In the genomic region with DNA sequence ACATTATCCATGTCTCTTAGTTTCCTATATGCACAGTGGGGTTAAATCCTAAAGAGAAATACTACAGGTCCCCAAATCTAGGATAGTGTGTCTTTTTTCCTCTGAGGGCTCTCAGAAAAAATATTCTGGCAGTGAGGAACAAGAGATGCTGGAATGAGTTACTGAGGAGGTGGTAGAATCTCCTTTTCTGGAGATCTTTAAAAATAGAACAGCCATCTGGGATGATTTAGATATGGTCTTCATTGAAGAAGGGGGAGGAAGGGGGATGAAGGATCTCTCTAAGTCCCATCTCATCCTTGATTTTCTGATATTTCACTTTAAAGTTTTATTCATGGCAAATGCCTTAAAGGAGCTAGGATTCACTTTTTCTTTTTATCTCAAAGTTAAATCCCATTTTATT, we compare ENCODE assay signal across 1 cellular context.
TF ChIP-seq lines count a peak whose summit lies in the region.

No MANE protein-coding gene starts in this region.

TF ChIP-seq in endothelial cell of umbilical vein, 7 proteins besides CTCF, POLR2A, EP300 and RAD21 (continued from another document):
- no peak for TF ChIP-seq MAX (IDR thresholded peaks at IDR 0.05; ENCODE audit: insufficient read depth, insufficient read length)
